ENCODE assay signal across 8 cellular contexts in genomic region chr1:198253668-198254067, GRCh38.
A peak's percentile ranks its signal among the peaks of the same experiment; 100 is the strongest.
DNase-seq lines count a peak whose midpoint lies in the region; ATAC-seq and TF ChIP-seq lines count a peak whose summit lies in the region.

No MANE protein-coding gene starts in this region.

- H3K4me1 Mint-ChIP-seq in activated CD4-positive, alpha-beta T cell treated with anti-CD3 and anti-CD28 coated beads for 36 hours, result peaks cover 50% of the 10 kb centered on the region

- H3K27me3 Mint-ChIP-seq in activated CD4-positive, alpha-beta T cell treated with anti-CD3 and anti-CD28 coated beads for 36 hours, result peaks cover 2% of the 10 kb centered on the region

- peak; percentile 22 for DNase-seq in activated CD4-positive, alpha-beta T cell treated with anti-CD3 and anti-CD28 coated beads for 36 hours
- DNase-seq in activated CD4-positive, alpha-beta T cell treated with anti-CD3 and anti-CD28 coated beads for 4 hours, result no peak
- peak; percentile 82 for DNase-seq in NCI-H226
- DNase-seq in epithelial cell of prostate (ENCODE audit: low read depth, low spot score), result peak; percentile 20
- peak in 1 of 2 donors; percentile 35 for DNase-seq in aorta
- no peak for DNase-seq in LoVo (ENCODE audit: low spot score)
- no peak for DNase-seq in spleen

- H3K4me3 ChIP-seq in aorta (ENCODE audit: low read length in 2 of 2) (no peak overlapping the region), spleen (no peak overlapping the region)

- peak overlapping the region; percentile 16 for H3K4me3 Mint-ChIP-seq in activated CD4-positive, alpha-beta T cell treated with anti-CD3 and anti-CD28 coated beads for 36 hours

- peak overlapping the region; percentile 79 for H3K27ac Mint-ChIP-seq in activated CD4-positive, alpha-beta T cell treated with anti-CD3 and anti-CD28 coated beads for 36 hours

- no peak for TF ChIP-seq POLR2A in spleen (IDR thresholded peaks at IDR 0.05)

- TF ChIP-seq CTCF in spleen (IDR thresholded peaks at IDR 0.05 in 8 of 11, conservative IDR thresholded peaks at IDR 0.05 in 3 of 11), result no peak

- peaks cover 2% of the 10 kb centered on the region for H3K9me3 Mint-ChIP-seq in activated CD4-positive, alpha-beta T cell treated with anti-CD3 and anti-CD28 coated beads for 36 hours (ENCODE audit: low read depth)

- intact Hi-C loops in activated CD4-positive, alpha-beta T cell treated with anti-CD3 and anti-CD28 coated beads for 36 hours (cut with DNase I, micrococcal nuclease), result loop anchor here in 1 of 2 experiments (10.0 kb wide), 2 partner anchors 271 to 361 kb away; no protein-coding TSS in a partner anchor
- intact Hi-C loops in aorta (cut with DNase I), result no loop called here
- intact Hi-C loops in spleen (cut with DNase I; ENCODE audit: low total_unique reads), result no loop called here

- ATAC-seq in activated CD4-positive, alpha-beta T cell treated with anti-CD3 and anti-CD28 coated beads for 36 hours, result peak; percentile 88
- ATAC-seq in HG02588 (IDR thresholded peaks at IDR 0.05; ENCODE audit: unreplicated experiment) (peak; percentile 96), aorta (ENCODE audit: low FRiP score) (peak; percentile 46)

- peaks cover 19% of the 10 kb centered on the region for H3K36me3 Mint-ChIP-seq in activated CD4-positive, alpha-beta T cell treated with anti-CD3 and anti-CD28 coated beads for 36 hours (ENCODE audit: low read depth)

- POLR2A ChIA-PET in activated CD4-positive, alpha-beta T cell treated with anti-CD3 and anti-CD28 coated beads for 36 hours (lab: Charles Lee), result no interaction called here

- H3K36me3 ChIP-seq in aorta (ENCODE audit: control insufficient read depth in 1 of 2, insufficient read depth in 2 of 2, low read length in 1 of 2), result no peaks in the 10 kb centered on the region
- no peaks in the 10 kb centered on the region for H3K36me3 ChIP-seq in spleen

- H3K27me3 ChIP-seq in aorta (ENCODE audit: control insufficient read depth in 1 of 2, insufficient read depth in 2 of 2, low read length in 1 of 2), result no peaks in the 10 kb centered on the region
- no peaks in the 10 kb centered on the region for H3K27me3 ChIP-seq in spleen (replicated peaks in 1 of 7)

- WGBS in aorta, 2 donors, result 8 to 9% methylated on average over 1 of the region's 1 CpG
- 26 to 38% (median 29%) methylated on average over 1 of the region's 1 CpG for WGBS in spleen, 5 donors

- CTCF ChIA-PET in activated CD4-positive, alpha-beta T cell treated with anti-CD3 and anti-CD28 coated beads for 36 hours (lab: Charles Lee), result interaction anchor here (0.6 kb wide), 1 partner anchor 411 kb away, joined by 4 read pairs; no protein-coding TSS in a partner anchor

- H3K27ac ChIP-seq in epithelial cell of prostate (peak overlapping the region; percentile 39), aorta (ENCODE audit: low read depth in 1 of 2, low read length in 2 of 2) (no peak overlapping the region), spleen (peak overlapping the region in 1 of 8 donors; percentile 24)

- H3K4me1 ChIP-seq in aorta (ENCODE audit: control insufficient read depth in 1 of 2, insufficient read depth in 2 of 2, low read length in 2 of 2) (no peaks in the 10 kb centered on the region), spleen (peaks cover 0 to 31% (median 13%) of the 10 kb centered on the region in 6 donors)

- H3K9me3 ChIP-seq in aorta (ENCODE audit: control insufficient read depth, low read length) (no peaks in the 10 kb centered on the region), spleen (no peaks in the 10 kb centered on the region)

Comparison
In these comparisons a context has a peak if more than half of its experiments do, and no peak if none do; other contexts are left out.
1. DNase-seq: peak in activated CD4-positive, alpha-beta T cell treated with anti-CD3 and anti-CD28 coated beads for 36 hours (single experiment), NCI-H226 (single experiment) and epithelial cell of prostate (single experiment); none in activated CD4-positive, alpha-beta T cell treated with anti-CD3 and anti-CD28 coated beads for 4 hours (0 of 2), LoVo (single experiment) and spleen (single experiment).
2. ATAC-seq: peak in every context shown above with its lines; median percentile 96 in HG02588; 88 in activated CD4-positive, alpha-beta T cell treated with anti-CD3 and anti-CD28 coated beads for 36 hours; 46 in aorta.